In the genomic region with DNA sequence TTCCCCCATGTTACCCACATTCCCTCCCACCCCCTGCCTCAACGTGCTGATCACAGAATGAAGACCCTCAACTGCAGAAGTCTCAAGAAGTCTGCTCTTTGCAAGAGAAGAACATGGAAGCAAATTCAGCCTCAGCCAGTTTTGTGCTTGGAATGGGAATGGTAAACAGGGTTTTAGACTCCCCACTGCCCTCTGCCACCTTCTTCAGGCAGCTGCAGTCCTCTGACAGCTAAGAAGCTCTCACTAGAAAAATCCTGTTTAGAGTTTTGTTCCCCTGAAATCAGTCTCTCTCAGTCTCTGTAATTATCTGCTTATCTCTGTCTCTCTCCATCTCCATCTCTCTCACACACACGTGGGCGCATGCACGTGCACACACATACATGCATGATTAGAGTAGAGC, we compare ENCODE assay signal across 1 cellular context.
TF ChIP-seq lines count a peak whose summit lies in the region.

No MANE protein-coding gene starts in this region.

TF ChIP-seq in GM23338, 12 proteins besides CTCF, POLR2A, EP300 and RAD21 (continued from another document):
- TF ChIP-seq REST (IDR thresholded peaks at IDR 0.05; ENCODE audit: unreplicated experiment) (no peak), JUNB (IDR thresholded peaks at IDR 0.05; ENCODE audit: unreplicated experiment) (no peak), STAT1 (IDR thresholded peaks at IDR 0.05; ENCODE audit: unreplicated experiment) (no peak), EZH2 (IDR thresholded peaks at IDR 0.05; ENCODE audit: low read depth, unreplicated experiment) (no peak), POLR2AphosphoS5 (IDR thresholded peaks at IDR 0.05; ENCODE audit: low read depth) (no peak), CREB1 (CRISPR knock-in tag; IDR thresholded peaks at IDR 0.05; ENCODE audit: low read depth) (no peak), NANOG (IDR thresholded peaks at IDR 0.05; ENCODE audit: borderline replicate concordance) (no peak)
- TF ChIP-seq, protein P1, sequence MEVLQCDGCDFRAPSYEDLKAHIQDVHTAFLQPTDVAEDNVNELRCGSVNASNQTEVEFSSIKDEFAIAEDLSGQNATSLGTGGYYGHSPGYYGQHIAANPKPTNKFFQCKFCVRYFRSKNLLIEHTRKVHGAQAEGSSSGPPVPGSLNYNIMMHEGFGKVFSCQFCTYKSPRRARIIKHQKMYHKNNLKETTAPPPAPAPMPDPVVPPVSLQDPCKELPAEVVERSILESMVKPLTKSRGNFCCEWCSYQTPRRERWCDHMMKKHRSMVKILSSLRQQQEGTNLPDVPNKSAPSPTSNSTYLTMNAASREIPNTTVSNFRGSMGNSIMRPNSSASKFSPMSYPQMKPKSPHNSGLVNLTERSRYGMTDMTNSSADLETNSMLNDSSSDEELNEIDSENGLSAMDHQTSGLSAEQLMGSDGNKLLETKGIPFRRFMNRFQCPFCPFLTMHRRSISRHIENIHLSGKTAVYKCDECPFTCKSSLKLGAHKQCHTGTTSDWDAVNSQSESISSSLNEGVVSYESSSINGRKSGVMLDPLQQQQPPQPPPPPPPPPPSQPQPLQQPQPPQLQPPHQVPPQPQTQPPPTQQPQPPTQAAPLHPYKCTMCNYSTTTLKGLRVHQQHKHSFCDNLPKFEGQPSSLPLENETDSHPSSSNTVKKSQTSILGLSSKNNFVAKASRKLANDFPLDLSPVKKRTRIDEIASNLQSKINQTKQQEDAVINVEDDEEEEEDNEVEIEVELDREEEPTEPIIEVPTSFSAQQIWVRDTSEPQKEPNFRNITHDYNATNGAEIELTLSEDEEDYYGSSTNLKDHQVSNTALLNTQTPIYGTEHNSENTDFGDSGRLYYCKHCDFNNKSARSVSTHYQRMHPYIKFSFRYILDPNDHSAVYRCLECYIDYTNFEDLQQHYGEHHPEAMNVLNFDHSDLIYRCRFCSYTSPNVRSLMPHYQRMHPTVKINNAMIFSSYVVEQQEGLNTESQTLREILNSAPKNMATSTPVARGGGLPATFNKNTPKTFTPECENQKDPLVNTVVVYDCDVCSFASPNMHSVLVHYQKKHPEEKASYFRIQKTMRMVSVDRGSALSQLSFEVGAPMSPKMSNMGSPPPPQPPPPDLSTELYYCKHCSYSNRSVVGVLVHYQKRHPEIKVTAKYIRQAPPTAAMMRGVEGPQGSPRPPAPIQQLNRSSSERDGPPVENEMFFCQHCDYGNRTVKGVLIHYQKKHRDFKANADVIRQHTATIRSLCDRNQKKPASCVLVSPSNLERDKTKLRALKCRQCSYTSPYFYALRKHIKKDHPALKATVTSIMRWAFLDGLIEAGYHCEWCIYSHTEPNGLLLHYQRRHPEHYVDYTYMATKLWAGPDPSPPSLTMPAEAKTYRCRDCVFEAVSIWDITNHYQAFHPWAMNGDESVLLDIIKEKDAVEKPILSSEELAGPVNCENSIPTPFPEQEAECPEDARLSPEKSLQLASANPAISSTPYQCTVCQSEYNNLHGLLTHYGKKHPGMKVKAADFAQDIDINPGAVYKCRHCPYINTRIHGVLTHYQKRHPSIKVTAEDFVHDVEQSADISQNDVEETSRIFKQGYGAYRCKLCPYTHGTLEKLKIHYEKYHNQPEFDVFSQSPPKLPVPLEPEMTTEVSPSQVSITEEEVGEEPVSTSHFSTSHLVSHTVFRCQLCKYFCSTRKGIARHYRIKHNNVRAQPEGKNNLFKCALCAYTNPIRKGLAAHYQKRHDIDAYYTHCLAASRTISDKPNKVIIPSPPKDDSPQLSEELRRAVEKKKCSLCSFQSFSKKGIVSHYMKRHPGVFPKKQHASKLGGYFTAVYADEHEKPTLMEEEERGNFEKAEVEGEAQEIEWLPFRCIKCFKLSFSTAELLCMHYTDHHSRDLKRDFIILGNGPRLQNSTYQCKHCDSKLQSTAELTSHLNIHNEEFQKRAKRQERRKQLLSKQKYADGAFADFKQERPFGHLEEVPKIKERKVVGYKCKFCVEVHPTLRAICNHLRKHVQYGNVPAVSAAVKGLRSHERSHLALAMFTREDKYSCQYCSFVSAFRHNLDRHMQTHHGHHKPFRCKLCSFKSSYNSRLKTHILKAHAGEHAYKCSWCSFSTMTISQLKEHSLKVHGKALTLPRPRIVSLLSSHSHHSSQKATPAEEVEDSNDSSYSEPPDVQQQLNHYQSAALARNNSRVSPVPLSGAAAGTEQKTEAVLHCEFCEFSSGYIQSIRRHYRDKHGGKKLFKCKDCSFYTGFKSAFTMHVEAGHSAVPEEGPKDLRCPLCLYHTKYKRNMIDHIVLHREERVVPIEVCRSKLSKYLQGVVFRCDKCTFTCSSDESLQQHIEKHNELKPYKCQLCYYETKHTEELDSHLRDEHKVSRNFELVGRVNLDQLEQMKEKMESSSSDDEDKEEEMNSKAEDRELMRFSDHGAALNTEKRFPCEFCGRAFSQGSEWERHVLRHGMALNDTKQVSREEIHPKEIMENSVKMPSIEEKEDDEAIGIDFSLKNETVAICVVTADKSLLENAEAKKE (CRISPR knock-in tag; IDR thresholded peaks at IDR 0.05): no peak
- TF ChIP-seq, protein P2, sequence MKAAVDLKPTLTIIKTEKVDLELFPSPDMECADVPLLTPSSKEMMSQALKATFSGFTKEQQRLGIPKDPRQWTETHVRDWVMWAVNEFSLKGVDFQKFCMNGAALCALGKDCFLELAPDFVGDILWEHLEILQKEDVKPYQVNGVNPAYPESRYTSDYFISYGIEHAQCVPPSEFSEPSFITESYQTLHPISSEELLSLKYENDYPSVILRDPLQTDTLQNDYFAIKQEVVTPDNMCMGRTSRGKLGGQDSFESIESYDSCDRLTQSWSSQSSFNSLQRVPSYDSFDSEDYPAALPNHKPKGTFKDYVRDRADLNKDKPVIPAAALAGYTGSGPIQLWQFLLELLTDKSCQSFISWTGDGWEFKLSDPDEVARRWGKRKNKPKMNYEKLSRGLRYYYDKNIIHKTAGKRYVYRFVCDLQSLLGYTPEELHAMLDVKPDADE (IDR thresholded peaks at IDR 0.05): no peak
